In genomic region chr5:130198927-130199326, GRCh38 we compare ENCODE assay signal across 10 cellular contexts.
A peak's percentile ranks its signal among the peaks of the same experiment; 100 is the strongest.
DNase-seq lines count a peak whose midpoint lies in the region; ATAC-seq, FAIRE-seq and TF ChIP-seq lines count a peak whose summit lies in the region.
"Had no signal": no experiment of that assay in that cellular context is flagged by ENCODE, and none has a peak within 500 bp of the region (broad histone marks: within the 10 kb centered on the region; RNA-seq: fewer than 3 reads in every experiment).

No MANE protein-coding gene starts in this region.

- no peaks in the 10 kb centered on the region for H3K36me3 Mint-ChIP-seq in Calu3 (ENCODE audit: insufficient read depth, unreplicated experiment)
- H3K36me3 Mint-ChIP-seq: CD14-positive monocyte had no signal

- H3K27ac ChIP-seq in smooth muscle cell (ENCODE audit: low read depth) (no peak overlapping the region), small intestine (ENCODE audit: low read depth in 1 of 2, low read length in 1 of 2) (no peak overlapping the region)
- H3K27ac ChIP-seq: prostate gland had no signal

- no peak overlapping the region for H3K27ac Mint-ChIP-seq in Calu3 (ENCODE audit: unreplicated experiment)

- CTCF ChIA-PET in Calu3 (lab: Charles Lee), result interaction anchor here (1.0 kb wide), 1 partner anchor 346 kb away, joined by 4 read pairs; no protein-coding TSS in a partner anchor

- DNase-seq in SIG-M5 treated with dmso at 0.1 percent for 504 hours (lab: John Stamatoyannopoulos, UW; ENCODE audit: unreplicated experiment), result peak; percentile 4
- DNase-seq in SIG-M5 (lab: John Stamatoyannopoulos, UW), result no peak
- DNase-seq in astrocyte of the cerebellum (ENCODE audit: low read depth), result no peak
- no peak for DNase-seq in smooth muscle cell (lab: John Stamatoyannopoulos, UW; ENCODE audit: unreplicated experiment)
- DNase-seq in small intestine, result no peak
- no peak for DNase-seq in Kasumi-1 (lab: John Stamatoyannopoulos, UW)
- no peak for DNase-seq in Calu3

- H3K79me2 ChIP-seq in smooth muscle cell (ENCODE audit: low read depth), result no peaks in the 10 kb centered on the region

- in situ Hi-C loops in astrocyte of the cerebellum (cut with HindIII; ENCODE audit: low sequenced_read_pairs), result no loop called here

- H3K4me2 ChIP-seq in smooth muscle cell, result no peak overlapping the region

- H3K4me1 ChIP-seq in smooth muscle cell (ENCODE audit: low read depth) (no peaks in the 10 kb centered on the region), small intestine (ENCODE audit: control insufficient read depth in 2 of 2, insufficient read depth in 1 of 2, low read depth in 1 of 2, low read length in 1 of 2) (no peaks in the 10 kb centered on the region)
- H3K4me1 ChIP-seq: prostate gland had no signal

- no peaks in the 10 kb centered on the region for H3K4me1 Mint-ChIP-seq in Calu3 (ENCODE audit: low read depth, unreplicated experiment)
- H3K4me1 Mint-ChIP-seq: CD14-positive monocyte had no signal

- H4K20me1 ChIP-seq in smooth muscle cell (ENCODE audit: low read depth), result no peaks in the 10 kb centered on the region

- peaks cover 6% of the 10 kb centered on the region for H3K9me3 Mint-ChIP-seq in Calu3 (ENCODE audit: low read depth, unreplicated experiment)

- H3F3A ChIP-seq in smooth muscle cell (ENCODE audit: low read depth), result no peaks in the 10 kb centered on the region

- no peaks in the 10 kb centered on the region for H3K36me3 ChIP-seq in smooth muscle cell (ENCODE audit: low read depth)
- H3K36me3 ChIP-seq in small intestine (ENCODE audit: control insufficient read depth in 2 of 2, insufficient read depth in 2 of 2, low read length in 2 of 2), result no peaks in the 10 kb centered on the region
- H3K36me3 ChIP-seq: prostate gland had no signal

- H2AFZ ChIP-seq in smooth muscle cell (ENCODE audit: low read depth), result no peak overlapping the region

- ATAC-seq in HG03159 (IDR thresholded peaks at IDR 0.05; ENCODE audit: unreplicated experiment), result peak; percentile 61

- intact Hi-C loops in Calu3 (cut with micrococcal nuclease; ENCODE audit: unreplicated experiment), result no loop called here

- no peak overlapping the region for H3K9ac ChIP-seq in smooth muscle cell (ENCODE audit: low read depth)

- no TSS peak for BruUV-seq in Calu3 (replicated peaks; lab: Mats Ljungman, UMichigan)

- no peaks in the 10 kb centered on the region for H3K9me3 ChIP-seq in smooth muscle cell (replicated peaks; ENCODE audit: low read depth)
- H3K9me3 ChIP-seq in small intestine (ENCODE audit: control insufficient read depth, low read depth), result no peaks in the 10 kb centered on the region
- H3K9me3 ChIP-seq: prostate gland had no signal

- no peak overlapping the region for H3K4me3 Mint-ChIP-seq in Calu3 (ENCODE audit: low read depth, unreplicated experiment)
- H3K4me3 Mint-ChIP-seq: CD14-positive monocyte had no signal

- H3K4me3 ChIP-seq in astrocyte of the cerebellum (ENCODE audit: low read depth, low read length), result no peak overlapping the region
- H3K4me3 ChIP-seq in smooth muscle cell, result no peak overlapping the region
- H3K4me3 ChIP-seq in small intestine (ENCODE audit: low read depth in 1 of 2, low read length in 2 of 2), result no peak overlapping the region
- H3K4me3 ChIP-seq: prostate gland had no signal

- no peak for FAIRE-seq in small intestine (lab: Jason Lieb, UNC)

- H3K27me3 ChIP-seq in smooth muscle cell (ENCODE audit: low read depth) (no peaks in the 10 kb centered on the region), small intestine (ENCODE audit: control insufficient read depth in 2 of 2, insufficient read depth in 2 of 2, low read length in 2 of 2) (no peaks in the 10 kb centered on the region)

- no peaks in the 10 kb centered on the region for H3K27me3 Mint-ChIP-seq in Calu3 (ENCODE audit: unreplicated experiment)

- WGBS in smooth muscle cell (ENCODE audit: low lambda C conversion rate), result 51% methylated on average over 3 of the region's 3 CpGs
- WGBS in small intestine, 3 donors, result 47 to 79% (median 59%) methylated on average over 3 of the region's 3 CpGs

- TF ChIP-seq CTCF in astrocyte of the cerebellum (IDR thresholded peaks at IDR 0.05; ENCODE audit: low read depth, low read length, missing control alignments) (peak; percentile 28), smooth muscle cell (IDR thresholded peaks at IDR 0.05; ENCODE audit: borderline replicate concordance, insufficient read depth, poor library complexity, severe bottlenecking) (peak; percentile 20), Calu3 (IDR thresholded peaks at IDR 0.05; ENCODE audit: unreplicated experiment) (no peak)
